37 cellular contexts compared by ENCODE assay signal in the genomic region with DNA sequence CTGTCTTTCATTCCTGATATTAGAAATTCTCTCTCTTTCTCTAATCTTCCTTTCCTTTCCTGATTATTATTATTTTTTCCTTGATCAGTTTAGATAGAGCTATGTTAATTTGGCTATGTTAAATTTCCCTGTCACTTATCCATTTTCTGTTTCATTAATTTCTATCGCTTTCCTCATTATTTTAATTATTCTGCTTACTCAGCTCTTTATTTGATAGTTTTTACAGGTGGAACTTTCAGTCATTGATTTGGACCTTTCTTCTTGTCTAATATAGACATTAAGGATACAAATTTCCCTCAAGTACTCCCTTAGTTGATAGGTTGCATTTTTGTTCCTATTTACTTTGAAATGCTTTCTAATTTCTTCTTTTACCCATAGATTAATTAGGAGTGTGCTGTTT.
"Had no signal": no experiment of that assay in that cellular context is flagged by ENCODE, and none has a peak within 500 bp of the region (broad histone marks: within the 10 kb centered on the region; RNA-seq: fewer than 3 reads in every experiment).

No MANE protein-coding gene starts in this region.

- H3K27ac Mint-ChIP-seq: activated B cell treated with CpG ODN at 0.5 μM for 24 hours; activated CD4-positive, alpha-beta memory T cell treated with anti-CD3 and anti-CD28 coated beads for 36 hours; activated CD4-positive, alpha-beta T cell treated with anti-CD3 and anti-CD28 coated beads, Interleukin-2, amount 10 ng/mL, durations not matched to agents 24 days and 14 days; activated CD8-positive, alpha-beta T cell treated with anti-CD3 and anti-CD28 coated beads for 36 hours; activated naive CD4-positive, alpha-beta T cell treated with anti-CD3 and anti-CD28 coated beads, Interleukin-2, amount 10 ng/mL, durations not matched to agents 7 days and 5 days; activated naive CD4-positive, alpha-beta T cell treated with anti-CD3 and anti-CD28 coated beads, Interleukin-2, amount 50 U/mL, for 24 hours; activated naive CD8-positive, alpha-beta T cell; activated naive CD8-positive, alpha-beta T cell treated with anti-CD3 and anti-CD28 coated beads, Interleukin-2, amount 10 ng/mL, durations not matched to agents 7 days and 5 days; activated naive CD8-positive, alpha-beta T cell treated with anti-CD3 and anti-CD28 coated beads, Interleukin-2, amount 50 U/mL, for 24 hours; activated T-cell treated with anti-CD3 and anti-CD28 coated beads, Interleukin-2, amount 50 U/mL, for 72 hours; activated T-helper 1 cell treated with anti-CD3 and anti-CD28 coated beads, Interleukin-12 subunit alpha, Interleukin-12 subunit beta, Interleukin-2, Interleukin-4 antibody, amounts not matched to agents 30 ng/mL and 10 ng/mL and 1 ng/mL, durations not matched to agents 14 hours and 24 hours and 36 hours; activated T-helper 2 cell treated with anti-CD3 and anti-CD28 coated beads, Interferon-gamma antibody, Interleukin-2, Interleukin-4, amounts not matched to agents 10 μg/mL and 5 μg/mL and 100 μg/mL, durations not matched to agents 14 hours and 24 hours and 36 hours; T-helper 1 cell treated with Interleukin-12 subunit alpha and Interleukin-12 subunit beta and Interleukin-4 antibody, amounts not matched to agents 30 μg/mL and 1 μg/mL, for 36 hours; T-helper 2 cell treated with Interferon-gamma antibody and Interleukin-4, amounts not matched to agents 5 μg/mL and 100 μg/mL, for 36 hours had no signal

- H3K27me3 ChIP-seq: body of pancreas, brain microvascular endothelial cell, breast epithelium had no signal

- H3K27me3 Mint-ChIP-seq: activated B cell treated with CpG ODN at 0.5 μM for 24 hours; activated CD4-positive, alpha-beta T cell treated with anti-CD3 and anti-CD28 coated beads, Interleukin-2, amount 10 ng/mL, durations not matched to agents 24 days and 14 days; activated naive CD4-positive, alpha-beta T cell treated with anti-CD3 and anti-CD28 coated beads, Interleukin-2, amount 10 ng/mL, durations not matched to agents 7 days and 5 days; activated naive CD8-positive, alpha-beta T cell treated with anti-CD3 and anti-CD28 coated beads, Interleukin-2, amount 50 U/mL, for 24 hours had no signal

- ATAC-seq: activated CD8-positive, alpha-beta T cell treated with anti-CD3 and anti-CD28 coated beads for 36 hours; activated naive CD8-positive, alpha-beta T cell treated with anti-CD3 and anti-CD28 coated beads, Interleukin-2, amount 50 U/mL, for 24 hours; activated T-cell treated with anti-CD3 and anti-CD28 coated beads, Interleukin-2, amount 50 U/mL, for 4 hours; activated T-cell treated with anti-CD3 and anti-CD28 coated beads, Interleukin-2, amount 50 U/mL, for 72 hours; body of pancreas had no signal

- H3K4me1 Mint-ChIP-seq: activated B cell treated with CpG ODN at 0.5 μM for 24 hours; activated CD4-positive, alpha-beta T cell treated with anti-CD3 and anti-CD28 coated beads, Interleukin-2, amount 10 ng/mL, durations not matched to agents 24 days and 14 days; activated naive CD4-positive, alpha-beta T cell treated with anti-CD3 and anti-CD28 coated beads, Interleukin-2, amount 10 ng/mL, durations not matched to agents 7 days and 5 days; activated naive CD4-positive, alpha-beta T cell treated with anti-CD3 and anti-CD28 coated beads, Interleukin-2, amount 50 U/mL, for 24 hours; activated naive CD8-positive, alpha-beta T cell treated with anti-CD3 and anti-CD28 coated beads, Interleukin-2, amount 10 ng/mL, durations not matched to agents 7 days and 5 days had no signal

- H3K36me3 Mint-ChIP-seq: activated CD4-positive, alpha-beta memory T cell treated with anti-CD3 and anti-CD28 coated beads for 36 hours; activated naive CD4-positive, alpha-beta T cell treated with anti-CD3 and anti-CD28 coated beads, Interleukin-2, amount 10 ng/mL, durations not matched to agents 7 days and 5 days; activated naive CD4-positive, alpha-beta T cell treated with anti-CD3 and anti-CD28 coated beads, Interleukin-2, amount 50 U/mL, for 24 hours; activated naive CD8-positive, alpha-beta T cell; activated naive CD8-positive, alpha-beta T cell treated with anti-CD3 and anti-CD28 coated beads, Interleukin-2, amount 10 ng/mL, durations not matched to agents 7 days and 5 days had no signal

- FAIRE-seq: astrocyte, TTC549 had no signal

- DNase-seq: activated B cell treated with CpG ODN at 0.5 μM for 24 hours; activated CD4-positive, alpha-beta memory T cell treated with anti-CD3 and anti-CD28 coated beads for 36 hours; activated CD4-positive, alpha-beta T cell treated with anti-CD3 and anti-CD28 coated beads for 4 hours; activated CD4-positive, alpha-beta T cell treated with anti-CD3 and anti-CD28 coated beads, Interleukin-2, amount 10 ng/mL, durations not matched to agents 24 days and 14 days; activated CD4-positive, alpha-beta T cell treated with anti-CD3 and anti-CD28 coated beads, Interleukin-2, amount 50 U/mL, for 1 hour; activated CD4-positive, alpha-beta T cell treated with anti-CD3 and anti-CD28 coated beads, Interleukin-2, amount 50 U/mL, for 4 hours; activated CD4-positive, CD25-positive, alpha-beta regulatory T cell treated with anti-CD3 and anti-CD28 coated beads, Interleukin-2, amount 50 U/mL, for 72 hours; activated CD8-positive, alpha-beta memory T cell treated with anti-CD3 and anti-CD28 coated beads, Interleukin-2, amount 50 U/mL, for 4 hours; activated CD8-positive, alpha-beta T cell treated with anti-CD3 and anti-CD28 coated beads for 36 hours; activated effector memory CD4-positive, alpha-beta T cell treated with Interleukin-2 at 50 U/mL for 16 hours; activated gamma-delta T cell; activated naive CD4-positive, alpha-beta T cell treated with anti-CD3 and anti-CD28 coated beads, Interleukin-2, amount 10 ng/mL, durations not matched to agents 7 days and 5 days; activated naive CD4-positive, alpha-beta T cell treated with Interleukin-2 at 50 U/mL for 16 hours; activated naive CD8-positive, alpha-beta T cell treated with anti-CD3 and anti-CD28 coated beads, Interleukin-2, amount 10 ng/mL, durations not matched to agents 7 days and 5 days; activated naive CD8-positive, alpha-beta T cell treated with anti-CD3 and anti-CD28 coated beads, Interleukin-2, amount 50 U/mL, for 24 hours; activated T-cell treated with anti-CD3 and anti-CD28 coated beads for 4 hours; activated T-cell treated with anti-CD3 and anti-CD28 coated beads, Interleukin-2, amount 50 U/mL, for 1 hour; activated T-cell treated with anti-CD3 and anti-CD28 coated beads, Interleukin-2, amount 50 U/mL, for 4 hours; activated T-cell treated with anti-CD3 and anti-CD28 coated beads, Interleukin-2, amount 50 U/mL, for 72 hours; amygdala; aorta; body of pancreas; brain microvascular endothelial cell; central memory CD4-positive, alpha-beta T cell; T-helper 1 cell; T-helper 2 cell; T-helper 9 cell had no signal

- H3K4me3 Mint-ChIP-seq: activated B cell treated with CpG ODN at 0.5 μM for 24 hours; activated CD4-positive, alpha-beta memory T cell treated with anti-CD3 and anti-CD28 coated beads for 36 hours; activated CD4-positive, alpha-beta T cell treated with anti-CD3 and anti-CD28 coated beads, Interleukin-2, amount 10 ng/mL, durations not matched to agents 24 days and 14 days; activated CD8-positive, alpha-beta T cell treated with anti-CD3 and anti-CD28 coated beads for 36 hours; activated naive CD4-positive, alpha-beta T cell treated with anti-CD3 and anti-CD28 coated beads, Interleukin-2, amount 10 ng/mL, durations not matched to agents 7 days and 5 days; activated naive CD4-positive, alpha-beta T cell treated with anti-CD3 and anti-CD28 coated beads, Interleukin-2, amount 50 U/mL, for 24 hours; activated naive CD8-positive, alpha-beta T cell; activated naive CD8-positive, alpha-beta T cell treated with anti-CD3 and anti-CD28 coated beads, Interleukin-2, amount 10 ng/mL, durations not matched to agents 7 days and 5 days; activated naive CD8-positive, alpha-beta T cell treated with anti-CD3 and anti-CD28 coated beads, Interleukin-2, amount 50 U/mL, for 24 hours; activated T-cell treated with anti-CD3 and anti-CD28 coated beads, Interleukin-2, amount 50 U/mL, for 4 hours; activated T-cell treated with anti-CD3 and anti-CD28 coated beads, Interleukin-2, amount 50 U/mL, for 72 hours; activated T-helper 1 cell treated with anti-CD3 and anti-CD28 coated beads, Interleukin-12 subunit alpha, Interleukin-12 subunit beta, Interleukin-2, Interleukin-4 antibody, amounts not matched to agents 30 ng/mL and 10 ng/mL and 1 ng/mL, durations not matched to agents 14 hours and 24 hours and 36 hours; T-helper 1 cell treated with Interleukin-12 subunit alpha and Interleukin-12 subunit beta and Interleukin-4 antibody, amounts not matched to agents 30 μg/mL and 1 μg/mL, for 36 hours; T-helper 2 cell treated with Interferon-gamma antibody and Interleukin-4, amounts not matched to agents 5 μg/mL and 100 μg/mL, for 36 hours had no signal

- H3K27ac ChIP-seq: body of pancreas, brain microvascular endothelial cell, breast epithelium, VCaP had no signal

- H3K4me3 ChIP-seq: body of pancreas, breast epithelium had no signal

- H3K36me3 ChIP-seq: brain microvascular endothelial cell, breast epithelium had no signal

- H3K9me3 Mint-ChIP-seq: activated CD4-positive, alpha-beta T cell treated with anti-CD3 and anti-CD28 coated beads, Interleukin-2, amount 10 ng/mL, durations not matched to agents 24 days and 14 days; activated T-helper 1 cell treated with anti-CD3 and anti-CD28 coated beads, Interleukin-12 subunit alpha, Interleukin-12 subunit beta, Interleukin-2, Interleukin-4 antibody, amounts not matched to agents 30 ng/mL and 10 ng/mL and 1 ng/mL, durations not matched to agents 14 hours and 24 hours and 36 hours; activated T-helper 2 cell treated with anti-CD3 and anti-CD28 coated beads, Interferon-gamma antibody, Interleukin-2, Interleukin-4, amounts not matched to agents 10 μg/mL and 5 μg/mL and 100 μg/mL, durations not matched to agents 14 hours and 24 hours and 36 hours; T-helper 1 cell treated with Interleukin-12 subunit alpha and Interleukin-12 subunit beta and Interleukin-4 antibody, amounts not matched to agents 30 μg/mL and 1 μg/mL, for 36 hours; T-helper 2 cell treated with Interferon-gamma antibody and Interleukin-4, amounts not matched to agents 5 μg/mL and 100 μg/mL, for 36 hours had no signal

- H3K4me1 ChIP-seq: body of pancreas, breast epithelium had no signal
